Comparison of ENCODE assay signal across 21 cellular contexts in the genomic region with DNA sequence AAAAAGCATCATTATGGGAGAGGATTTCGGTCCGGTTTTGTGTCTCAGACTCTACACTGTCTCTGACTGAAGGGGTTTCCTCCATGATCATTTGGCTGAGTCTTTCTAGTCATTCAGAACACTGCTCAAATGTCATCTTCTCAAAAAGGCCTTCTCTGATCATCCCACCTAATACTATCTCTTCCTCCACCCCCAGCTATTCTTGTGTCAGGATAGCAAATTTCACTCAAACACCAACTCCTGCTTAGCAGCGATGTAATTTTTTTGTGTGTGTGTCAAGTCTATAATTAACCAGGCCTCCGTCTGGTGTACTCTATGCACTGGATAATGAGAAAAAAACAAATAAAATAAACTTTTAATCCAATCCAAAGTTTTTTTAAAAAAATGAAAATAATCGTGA.
DNase-seq lines count a peak whose midpoint lies in the region; ATAC-seq, FAIRE-seq and TF ChIP-seq lines count a peak whose summit lies in the region.
"Had no signal": no experiment of that assay in that cellular context is flagged by ENCODE, and none has a peak within 500 bp of the region (broad histone marks: within the 10 kb centered on the region; RNA-seq: fewer than 3 reads in every experiment).

No MANE protein-coding gene starts in this region.

- ATAC-seq in HG02798 (IDR thresholded peaks at IDR 0.05; ENCODE audit: poor library complexity, unreplicated experiment) (peak; percentile 24), GM12878 (peak; percentile 7; the same call in 1 of the 3 replicates), GM18909 (IDR thresholded peaks at IDR 0.05; ENCODE audit: poor library complexity, unreplicated experiment) (no peak)
- peak; percentile 22 for ATAC-seq in stimulated activated memory B cell treated with anti-CD40 and anti-IgM and Interleukin-4, amounts not matched to agents 10 μg/mL and 1 μg/mL and 100 μg/mL, for 72 hours

- no peak for TF ChIP-seq RAD21 in GM12878 (IDR thresholded peaks at IDR 0.05; ENCODE audit: insufficient read depth, low read depth, low read length)

- no peaks in the 10 kb centered on the region for H3K9me3 ChIP-seq in GM12878 (replicated peaks; ENCODE audit: control insufficient read depth, insufficient read depth, low read length)
- H3K9me3 ChIP-seq: BLaER1 treated with 17β-estradiol and CSF1 and Interleukin-3, amounts not matched to agents 10 nM and 100 nM had no signal

- FAIRE-seq in GM12878 (lab: Jason Lieb, UNC): no peak
- FAIRE-seq: A204.1, D721Med, G401.6 had no signal

- no peaks in the 10 kb centered on the region for H4K20me1 ChIP-seq in GM12878 (ENCODE audit: control insufficient read depth, insufficient read depth)
- H4K20me1 ChIP-seq: BLaER1 treated with 17β-estradiol and CSF1 and Interleukin-3, amounts not matched to agents 10 nM and 100 nM had no signal

- POLR2A ChIA-PET in GM12878 (lab: Charles Lee): interaction anchor here (0.8 kb wide), 1 partner anchor 70 kb away, joined by 3 read pairs; no protein-coding TSS in a partner anchor

- H3K4me3 Mint-ChIP-seq in stimulated activated memory B cell treated with anti-CD40 and anti-IgM and Interleukin-4, amounts not matched to agents 10 μg/mL and 1 μg/mL and 100 μg/mL, for 72 hours: no peak overlapping the region
- no peak overlapping the region for H3K4me3 Mint-ChIP-seq in CD14-positive monocyte
- H3K4me3 Mint-ChIP-seq: B cell; CD4-positive, alpha-beta memory T cell; CD4-positive, CD25-positive, alpha-beta regulatory T cell; CD8-positive, alpha-beta memory T cell had no signal

- H2AFZ ChIP-seq in GM12878 (ENCODE audit: control insufficient read depth, low read depth, low read length): peak overlapping the region; percentile 9; the same call in 1 of the 2 replicates

- no peak overlapping the region for H3K4me2 ChIP-seq in GM12878 (ENCODE audit: control insufficient read depth, insufficient read depth)
- H3K4me2 ChIP-seq: BLaER1 treated with 17β-estradiol and CSF1 and Interleukin-3, amounts not matched to agents 10 nM and 100 nM had no signal

- DNase-seq in Ammon's horn (ENCODE audit: low spot score) (peak; percentile 12), GM12878 (ENCODE audit: low read depth, low spot score) (no peak), CD14-positive monocyte (ENCODE audit: low spot score) (no peak), NCI-H69 (lab: John Stamatoyannopoulos, UW) (no peak)
- DNase-seq: 8988T; ACHN; CD4-positive, alpha-beta memory T cell; CD4-positive, CD25-positive, alpha-beta regulatory T cell; CD8-positive, alpha-beta memory T cell; COR-L47; DMS79 treated with DMSO at 0.1 percent for 48 hours; GF-D8 had no signal

- no peaks in the 10 kb centered on the region for H3K4me1 Mint-ChIP-seq in stimulated activated memory B cell treated with anti-CD40 and anti-IgM and Interleukin-4, amounts not matched to agents 10 μg/mL and 1 μg/mL and 100 μg/mL, for 72 hours
- no peaks in the 10 kb centered on the region for H3K4me1 Mint-ChIP-seq in CD14-positive monocyte
- H3K4me1 Mint-ChIP-seq: B cell; CD4-positive, alpha-beta memory T cell; CD4-positive, CD25-positive, alpha-beta regulatory T cell; CD8-positive, alpha-beta memory T cell had no signal

- no peaks in the 10 kb centered on the region for H3K27me3 Mint-ChIP-seq in stimulated activated memory B cell treated with anti-CD40 and anti-IgM and Interleukin-4, amounts not matched to agents 10 μg/mL and 1 μg/mL and 100 μg/mL, for 72 hours
- H3K27me3 Mint-ChIP-seq in CD14-positive monocyte (ENCODE audit: low read depth in 3 of 3): no peaks in the 10 kb centered on the region
- H3K27me3 Mint-ChIP-seq: B cell; CD4-positive, alpha-beta memory T cell; CD4-positive, CD25-positive, alpha-beta regulatory T cell; CD8-positive, alpha-beta memory T cell had no signal

- TF ChIP-seq CTCF in GM12878 (IDR thresholded peaks at IDR 0.05 in 2 of 3, conservative IDR thresholded peaks at IDR 0.05 in 1 of 3; ENCODE audit: control insufficient read depth in 2 of 3, extremely low read depth in 1 of 3, insufficient read depth in 1 of 3, low read depth in 3 of 3, low read length in 3 of 3): no peak
- no peak for TF ChIP-seq CTCF in CD14-positive monocyte (IDR thresholded peaks at IDR 0.05)

- no peak overlapping the region for H3K27ac ChIP-seq in GM12878 (ENCODE audit: control insufficient read depth, insufficient read depth)
- H3K27ac ChIP-seq: BLaER1 treated with 17β-estradiol and CSF1 and Interleukin-3, amounts not matched to agents 10 nM and 100 nM; C4-2B had no signal

- SMC1A ChIA-PET in GM12878 (lab: Charles Lee; ENCODE audit: uncharacterized antibody, unreplicated experiment): interaction anchor here (0.8 to 3.3 kb wide), 11 partner anchors 8 to 84 kb away, joined by 3 to 13 read pairs (median 4); no protein-coding TSS in a partner anchor

- CTCF ChIA-PET in GM12878 (lab: Yijun Ruan, JAX): interaction anchor here (1.0 to 2.5 kb wide), 4 partner anchors 9 to 537 kb away, joined by 3 to 7 read pairs (median 4); no protein-coding TSS in a partner anchor

- in situ Hi-C loops in GM12878 (cut with MboI): no loop called here

- 58% methylated on average over 5 of the region's 5 CpGs for WGBS in GM12878 (ENCODE audit: insufficient coverage, insufficient replicate concordance, low lambda C conversion rate, missing lambda C conversion rate)

- H3K4me3 ChIP-seq in GM12878: no peak overlapping the region
- H3K4me3 ChIP-seq: BLaER1 treated with 17β-estradiol and CSF1 and Interleukin-3, amounts not matched to agents 10 nM and 100 nM had no signal

- no peaks in the 10 kb centered on the region; the same call in none of the 2 replicates for H3K79me2 ChIP-seq in GM12878 (ENCODE audit: control insufficient read depth, insufficient read depth, low read length)

- H3K4me1 ChIP-seq in GM12878 (ENCODE audit: control insufficient read depth, insufficient read depth, low read length): peaks cover 3% of the 10 kb centered on the region
- H3K4me1 ChIP-seq: BLaER1 treated with 17β-estradiol and CSF1 and Interleukin-3, amounts not matched to agents 10 nM and 100 nM had no signal

- RAD21 ChIA-PET in GM12878 (lab: Charles Lee; ENCODE audit: unreplicated experiment): interaction anchor here (0.7 to 1.4 kb wide), 6 partner anchors 10 to 203 kb away, joined by 3 to 5 read pairs (median 4); a partner anchor contains a TSS

- intact Hi-C loops in GM12878 (cut with micrococcal nuclease; ENCODE audit: unreplicated experiment) (no loop called here), CD14-positive monocyte (cut with micrococcal nuclease) (no loop called here)

- peaks cover 3% of the 10 kb centered on the region for H3K9me3 Mint-ChIP-seq in stimulated activated memory B cell treated with anti-CD40 and anti-IgM and Interleukin-4, amounts not matched to agents 10 μg/mL and 1 μg/mL and 100 μg/mL, for 72 hours
- no peaks in the 10 kb centered on the region for H3K9me3 Mint-ChIP-seq in CD14-positive monocyte

- H3K9ac ChIP-seq in GM12878 (ENCODE audit: control insufficient read depth, insufficient read depth, low read length): no peak overlapping the region
- H3K9ac ChIP-seq: BLaER1 treated with 17β-estradiol and CSF1 and Interleukin-3, amounts not matched to agents 10 nM and 100 nM had no signal

- no peaks in the 10 kb centered on the region for H3K36me3 Mint-ChIP-seq in stimulated activated memory B cell treated with anti-CD40 and anti-IgM and Interleukin-4, amounts not matched to agents 10 μg/mL and 1 μg/mL and 100 μg/mL, for 72 hours
- no peaks in the 10 kb centered on the region for H3K36me3 Mint-ChIP-seq in CD14-positive monocyte
- H3K36me3 Mint-ChIP-seq: CD4-positive, alpha-beta memory T cell; CD4-positive, CD25-positive, alpha-beta regulatory T cell; CD8-positive, alpha-beta memory T cell had no signal

- no peaks in the 10 kb centered on the region; a peak in 1 of 4 replicates for H3K36me3 ChIP-seq in GM12878 (ENCODE audit: control insufficient read depth in 2 of 2, insufficient read depth in 2 of 2, low read length in 1 of 2)
- H3K36me3 ChIP-seq: BLaER1 treated with 17β-estradiol and CSF1 and Interleukin-3, amounts not matched to agents 10 nM and 100 nM had no signal

- TF ChIP-seq EP300 in GM12878 (IDR thresholded peaks at IDR 0.05; ENCODE audit: borderline replicate concordance in 1 of 2, control insufficient read depth in 1 of 2, low read depth in 2 of 2, low read length in 2 of 2): no peak

- no peak for TF ChIP-seq POLR2A in GM12878 (IDR thresholded peaks at IDR 0.05; ENCODE audit: low read depth, low read length)

- H3K27me3 ChIP-seq in GM12878 (replicated peaks in 1 of 2; ENCODE audit: control insufficient read depth in 2 of 2, insufficient read depth in 2 of 2, low read length in 1 of 2): no peaks in the 10 kb centered on the region
- H3K27me3 ChIP-seq: BLaER1 treated with 17β-estradiol and CSF1 and Interleukin-3, amounts not matched to agents 10 nM and 100 nM had no signal

- no TSS peak for BruUV-seq in GM12878 (replicated peaks; lab: Mats Ljungman, UMichigan)

- no peak overlapping the region for H3K27ac Mint-ChIP-seq in stimulated activated memory B cell treated with anti-CD40 and anti-IgM and Interleukin-4, amounts not matched to agents 10 μg/mL and 1 μg/mL and 100 μg/mL, for 72 hours
- no peak overlapping the region for H3K27ac Mint-ChIP-seq in CD14-positive monocyte
- H3K27ac Mint-ChIP-seq: B cell; CD4-positive, alpha-beta memory T cell; CD4-positive, CD25-positive, alpha-beta regulatory T cell; CD8-positive, alpha-beta memory T cell had no signal

TF ChIP-seq in GM12878, 131 proteins besides CTCF, POLR2A, EP300 and RAD21 (continues in another document):
- TF ChIP-seq ZNF217 (IDR thresholded peaks at IDR 0.05) (no peak), STAT1 (conservative IDR thresholded peaks at IDR 0.05) (no peak), ZBED1 (IDR thresholded peaks at IDR 0.05; ENCODE audit: borderline replicate concordance) (no peak), TARDBP (IDR thresholded peaks at IDR 0.05; ENCODE audit: borderline replicate concordance) (no peak)
